In genomic region chr15:90994417-90995311, GRCh38 we compare ENCODE assay signal across 1 cellular context.
TF ChIP-seq lines count a peak whose summit lies in the region.

Gene PRC1, minus strand, starts transcription at chr15:90994535. Its CDS starts 118 bp downstream, at chr15:90994417.

TF ChIP-seq in K562, 482 proteins besides CTCF, POLR2A, EP300 and RAD21 (continued from another document and continues in another):
- TF ChIP-seq, protein P1, sequence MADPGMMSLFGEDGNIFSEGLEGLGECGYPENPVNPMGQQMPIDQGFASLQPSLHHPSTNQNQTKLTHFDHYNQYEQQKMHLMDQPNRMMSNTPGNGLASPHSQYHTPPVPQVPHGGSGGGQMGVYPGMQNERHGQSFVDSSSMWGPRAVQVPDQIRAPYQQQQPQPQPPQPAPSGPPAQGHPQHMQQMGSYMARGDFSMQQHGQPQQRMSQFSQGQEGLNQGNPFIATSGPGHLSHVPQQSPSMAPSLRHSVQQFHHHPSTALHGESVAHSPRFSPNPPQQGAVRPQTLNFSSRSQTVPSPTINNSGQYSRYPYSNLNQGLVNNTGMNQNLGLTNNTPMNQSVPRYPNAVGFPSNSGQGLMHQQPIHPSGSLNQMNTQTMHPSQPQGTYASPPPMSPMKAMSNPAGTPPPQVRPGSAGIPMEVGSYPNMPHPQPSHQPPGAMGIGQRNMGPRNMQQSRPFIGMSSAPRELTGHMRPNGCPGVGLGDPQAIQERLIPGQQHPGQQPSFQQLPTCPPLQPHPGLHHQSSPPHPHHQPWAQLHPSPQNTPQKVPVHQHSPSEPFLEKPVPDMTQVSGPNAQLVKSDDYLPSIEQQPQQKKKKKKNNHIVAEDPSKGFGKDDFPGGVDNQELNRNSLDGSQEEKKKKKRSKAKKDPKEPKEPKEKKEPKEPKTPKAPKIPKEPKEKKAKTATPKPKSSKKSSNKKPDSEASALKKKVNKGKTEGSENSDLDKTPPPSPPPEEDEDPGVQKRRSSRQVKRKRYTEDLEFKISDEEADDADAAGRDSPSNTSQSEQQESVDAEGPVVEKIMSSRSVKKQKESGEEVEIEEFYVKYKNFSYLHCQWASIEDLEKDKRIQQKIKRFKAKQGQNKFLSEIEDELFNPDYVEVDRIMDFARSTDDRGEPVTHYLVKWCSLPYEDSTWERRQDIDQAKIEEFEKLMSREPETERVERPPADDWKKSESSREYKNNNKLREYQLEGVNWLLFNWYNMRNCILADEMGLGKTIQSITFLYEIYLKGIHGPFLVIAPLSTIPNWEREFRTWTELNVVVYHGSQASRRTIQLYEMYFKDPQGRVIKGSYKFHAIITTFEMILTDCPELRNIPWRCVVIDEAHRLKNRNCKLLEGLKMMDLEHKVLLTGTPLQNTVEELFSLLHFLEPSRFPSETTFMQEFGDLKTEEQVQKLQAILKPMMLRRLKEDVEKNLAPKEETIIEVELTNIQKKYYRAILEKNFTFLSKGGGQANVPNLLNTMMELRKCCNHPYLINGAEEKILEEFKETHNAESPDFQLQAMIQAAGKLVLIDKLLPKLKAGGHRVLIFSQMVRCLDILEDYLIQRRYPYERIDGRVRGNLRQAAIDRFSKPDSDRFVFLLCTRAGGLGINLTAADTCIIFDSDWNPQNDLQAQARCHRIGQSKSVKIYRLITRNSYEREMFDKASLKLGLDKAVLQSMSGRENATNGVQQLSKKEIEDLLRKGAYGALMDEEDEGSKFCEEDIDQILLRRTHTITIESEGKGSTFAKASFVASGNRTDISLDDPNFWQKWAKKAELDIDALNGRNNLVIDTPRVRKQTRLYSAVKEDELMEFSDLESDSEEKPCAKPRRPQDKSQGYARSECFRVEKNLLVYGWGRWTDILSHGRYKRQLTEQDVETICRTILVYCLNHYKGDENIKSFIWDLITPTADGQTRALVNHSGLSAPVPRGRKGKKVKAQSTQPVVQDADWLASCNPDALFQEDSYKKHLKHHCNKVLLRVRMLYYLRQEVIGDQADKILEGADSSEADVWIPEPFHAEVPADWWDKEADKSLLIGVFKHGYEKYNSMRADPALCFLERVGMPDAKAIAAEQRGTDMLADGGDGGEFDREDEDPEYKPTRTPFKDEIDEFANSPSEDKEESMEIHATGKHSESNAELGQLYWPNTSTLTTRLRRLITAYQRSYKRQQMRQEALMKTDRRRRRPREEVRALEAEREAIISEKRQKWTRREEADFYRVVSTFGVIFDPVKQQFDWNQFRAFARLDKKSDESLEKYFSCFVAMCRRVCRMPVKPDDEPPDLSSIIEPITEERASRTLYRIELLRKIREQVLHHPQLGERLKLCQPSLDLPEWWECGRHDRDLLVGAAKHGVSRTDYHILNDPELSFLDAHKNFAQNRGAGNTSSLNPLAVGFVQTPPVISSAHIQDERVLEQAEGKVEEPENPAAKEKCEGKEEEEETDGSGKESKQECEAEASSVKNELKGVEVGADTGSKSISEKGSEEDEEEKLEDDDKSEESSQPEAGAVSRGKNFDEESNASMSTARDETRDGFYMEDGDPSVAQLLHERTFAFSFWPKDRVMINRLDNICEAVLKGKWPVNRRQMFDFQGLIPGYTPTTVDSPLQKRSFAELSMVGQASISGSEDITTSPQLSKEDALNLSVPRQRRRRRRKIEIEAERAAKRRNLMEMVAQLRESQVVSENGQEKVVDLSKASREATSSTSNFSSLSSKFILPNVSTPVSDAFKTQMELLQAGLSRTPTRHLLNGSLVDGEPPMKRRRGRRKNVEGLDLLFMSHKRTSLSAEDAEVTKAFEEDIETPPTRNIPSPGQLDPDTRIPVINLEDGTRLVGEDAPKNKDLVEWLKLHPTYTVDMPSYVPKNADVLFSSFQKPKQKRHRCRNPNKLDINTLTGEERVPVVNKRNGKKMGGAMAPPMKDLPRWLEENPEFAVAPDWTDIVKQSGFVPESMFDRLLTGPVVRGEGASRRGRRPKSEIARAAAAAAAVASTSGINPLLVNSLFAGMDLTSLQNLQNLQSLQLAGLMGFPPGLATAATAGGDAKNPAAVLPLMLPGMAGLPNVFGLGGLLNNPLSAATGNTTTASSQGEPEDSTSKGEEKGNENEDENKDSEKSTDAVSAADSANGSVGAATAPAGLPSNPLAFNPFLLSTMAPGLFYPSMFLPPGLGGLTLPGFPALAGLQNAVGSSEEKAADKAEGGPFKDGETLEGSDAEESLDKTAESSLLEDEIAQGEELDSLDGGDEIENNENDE (IDR thresholded peaks at IDR 0.05; ENCODE audit: low read depth, low read length) = no peak
- TF ChIP-seq ZNF778 (CRISPR knock-in tag; IDR thresholded peaks at IDR 0.05) = no peak
- TF ChIP-seq, protein P2, sequence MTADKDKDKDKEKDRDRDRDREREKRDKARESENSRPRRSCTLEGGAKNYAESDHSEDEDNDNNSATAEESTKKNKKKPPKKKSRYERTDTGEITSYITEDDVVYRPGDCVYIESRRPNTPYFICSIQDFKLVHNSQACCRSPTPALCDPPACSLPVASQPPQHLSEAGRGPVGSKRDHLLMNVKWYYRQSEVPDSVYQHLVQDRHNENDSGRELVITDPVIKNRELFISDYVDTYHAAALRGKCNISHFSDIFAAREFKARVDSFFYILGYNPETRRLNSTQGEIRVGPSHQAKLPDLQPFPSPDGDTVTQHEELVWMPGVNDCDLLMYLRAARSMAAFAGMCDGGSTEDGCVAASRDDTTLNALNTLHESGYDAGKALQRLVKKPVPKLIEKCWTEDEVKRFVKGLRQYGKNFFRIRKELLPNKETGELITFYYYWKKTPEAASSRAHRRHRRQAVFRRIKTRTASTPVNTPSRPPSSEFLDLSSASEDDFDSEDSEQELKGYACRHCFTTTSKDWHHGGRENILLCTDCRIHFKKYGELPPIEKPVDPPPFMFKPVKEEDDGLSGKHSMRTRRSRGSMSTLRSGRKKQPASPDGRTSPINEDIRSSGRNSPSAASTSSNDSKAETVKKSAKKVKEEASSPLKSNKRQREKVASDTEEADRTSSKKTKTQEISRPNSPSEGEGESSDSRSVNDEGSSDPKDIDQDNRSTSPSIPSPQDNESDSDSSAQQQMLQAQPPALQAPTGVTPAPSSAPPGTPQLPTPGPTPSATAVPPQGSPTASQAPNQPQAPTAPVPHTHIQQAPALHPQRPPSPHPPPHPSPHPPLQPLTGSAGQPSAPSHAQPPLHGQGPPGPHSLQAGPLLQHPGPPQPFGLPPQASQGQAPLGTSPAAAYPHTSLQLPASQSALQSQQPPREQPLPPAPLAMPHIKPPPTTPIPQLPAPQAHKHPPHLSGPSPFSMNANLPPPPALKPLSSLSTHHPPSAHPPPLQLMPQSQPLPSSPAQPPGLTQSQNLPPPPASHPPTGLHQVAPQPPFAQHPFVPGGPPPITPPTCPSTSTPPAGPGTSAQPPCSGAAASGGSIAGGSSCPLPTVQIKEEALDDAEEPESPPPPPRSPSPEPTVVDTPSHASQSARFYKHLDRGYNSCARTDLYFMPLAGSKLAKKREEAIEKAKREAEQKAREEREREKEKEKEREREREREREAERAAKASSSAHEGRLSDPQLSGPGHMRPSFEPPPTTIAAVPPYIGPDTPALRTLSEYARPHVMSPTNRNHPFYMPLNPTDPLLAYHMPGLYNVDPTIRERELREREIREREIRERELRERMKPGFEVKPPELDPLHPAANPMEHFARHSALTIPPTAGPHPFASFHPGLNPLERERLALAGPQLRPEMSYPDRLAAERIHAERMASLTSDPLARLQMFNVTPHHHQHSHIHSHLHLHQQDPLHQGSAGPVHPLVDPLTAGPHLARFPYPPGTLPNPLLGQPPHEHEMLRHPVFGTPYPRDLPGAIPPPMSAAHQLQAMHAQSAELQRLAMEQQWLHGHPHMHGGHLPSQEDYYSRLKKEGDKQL (CRISPR knock-in tag; IDR thresholded peaks at IDR 0.05; ENCODE audit: borderline replicate concordance) = 0 out of 2 replicates have a peak, but pooled peaks have one; percentile 13
- TF ChIP-seq ZNF561 (CRISPR knock-in tag; conservative IDR thresholded peaks at IDR 0.05) = no peak
- TF ChIP-seq CTBP1 (IDR thresholded peaks at IDR 0.05; ENCODE audit: borderline replicate concordance) = peak; percentile 92
- peak; percentile 56; the same call in 1 of the 2 replicates for TF ChIP-seq ELF1 (tag; IDR thresholded peaks at IDR 0.05)
- TF ChIP-seq HCFC1 (IDR thresholded peaks at IDR 0.05; ENCODE audit: low read depth, low read length) = peak; percentile 74
- TF ChIP-seq TCF7L2 (IDR thresholded peaks at IDR 0.05; ENCODE audit: low read depth, low read length) = 0 out of 2 replicates have a peak, but pooled peaks have one; percentile 33
- no peak for TF ChIP-seq CBX2 (IDR thresholded peaks at IDR 0.05; ENCODE audit: insufficient read depth, low read length, poor library complexity, severe bottlenecking)
- peak; percentile 53; the same call in 1 of the 2 replicates for TF ChIP-seq TAF7 (tag; IDR thresholded peaks at IDR 0.05)
- TF ChIP-seq, protein P3, sequence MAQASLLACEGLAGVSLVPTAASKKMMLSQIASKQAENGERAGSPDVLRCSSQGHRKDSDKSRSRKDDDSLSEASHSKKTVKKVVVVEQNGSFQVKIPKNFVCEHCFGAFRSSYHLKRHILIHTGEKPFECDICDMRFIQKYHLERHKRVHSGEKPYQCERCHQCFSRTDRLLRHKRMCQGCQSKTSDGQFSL (CRISPR knock-in tag; IDR thresholded peaks at IDR 0.05) = peak; percentile 59; the same call in 1 of the 2 replicates
- TF ChIP-seq, protein P3 (tag; IDR thresholded peaks at IDR 0.05) = no peak
- no peak for TF ChIP-seq ZNF134 (CRISPR knock-in tag; conservative IDR thresholded peaks at IDR 0.05)
- no peak for TF ChIP-seq SETDB1 (IDR thresholded peaks at IDR 0.05; ENCODE audit: low read length)
- peak; percentile 44 for TF ChIP-seq TCF3 (CRISPR knock-in tag; IDR thresholded peaks at IDR 0.05)
- TF ChIP-seq MXI1 (IDR thresholded peaks at IDR 0.05; ENCODE audit: low read depth, low read length) = peak; percentile 1; the same call in 1 of the 2 replicates
- TF ChIP-seq ZNF232 (CRISPR knock-in tag; IDR thresholded peaks at IDR 0.05) = 0 out of 2 replicates have a peak, but pooled peaks have one; percentile 63
- peak; percentile 19; the same call in 1 of the 2 replicates for TF ChIP-seq PHB (CRISPR knock-in tag; IDR thresholded peaks at IDR 0.05)
- peak; percentile 63; the same call in 1 of the 2 replicates for TF ChIP-seq ZNF263 (CRISPR knock-in tag; IDR thresholded peaks at IDR 0.05; ENCODE audit: borderline replicate concordance)
- TF ChIP-seq ZNF57 (CRISPR knock-in tag; IDR thresholded peaks at IDR 0.05) = no peak
- TF ChIP-seq MED1 (CRISPR knock-in tag; IDR thresholded peaks at IDR 0.05; ENCODE audit: borderline replicate concordance) = no peak
- peak; percentile 89 for TF ChIP-seq CHD2 (IDR thresholded peaks at IDR 0.05; ENCODE audit: low read depth, low read length)
- no peak for TF ChIP-seq THRB (CRISPR knock-in tag; conservative IDR thresholded peaks at IDR 0.05)
- TF ChIP-seq, protein P4, sequence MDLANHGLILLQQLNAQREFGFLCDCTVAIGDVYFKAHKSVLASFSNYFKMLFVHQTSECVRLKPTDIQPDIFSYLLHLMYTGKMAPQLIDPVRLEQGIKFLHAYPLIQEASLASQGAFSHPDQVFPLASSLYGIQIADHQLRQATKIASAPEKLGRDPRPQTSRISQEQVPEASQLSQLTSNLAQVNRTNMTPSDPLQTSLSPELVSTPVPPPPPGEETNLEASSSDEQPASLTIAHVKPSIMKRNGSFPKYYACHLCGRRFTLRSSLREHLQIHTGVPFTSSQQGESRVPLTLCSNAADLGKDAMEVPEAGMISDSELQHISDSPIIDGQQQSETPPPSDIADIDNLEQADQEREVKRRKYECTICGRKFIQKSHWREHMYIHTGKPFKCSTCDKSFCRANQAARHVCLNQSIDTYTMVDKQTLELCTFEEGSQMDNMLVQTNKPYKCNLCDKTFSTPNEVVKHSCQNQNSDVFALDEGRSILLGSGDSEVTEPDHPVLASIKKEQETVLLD (IDR thresholded peaks at IDR 0.05) = peak; percentile 51; the same call in 1 of the 2 replicates
- 0 out of 2 replicates have a peak, but pooled peaks have one; percentile 42 for TF ChIP-seq TARDBP (IDR thresholded peaks at IDR 0.05)
- TF ChIP-seq ZNF695 (CRISPR knock-in tag; IDR thresholded peaks at IDR 0.05) = no peak
- no peak for TF ChIP-seq ZNF146 (CRISPR knock-in tag; IDR thresholded peaks at IDR 0.05; ENCODE audit: unreplicated experiment)
- TF ChIP-seq RBM14 (IDR thresholded peaks at IDR 0.05; ENCODE audit: borderline replicate concordance, insufficient read depth, low read depth, low read length) = 0 out of 2 replicates have a peak, but pooled peaks have one; percentile 87
- no peak for TF ChIP-seq TCF7 (IDR thresholded peaks at IDR 0.05; ENCODE audit: borderline replicate concordance)
- TF ChIP-seq ZNF274 (IDR thresholded peaks at IDR 0.05; ENCODE audit: borderline replicate concordance, low read depth, low read length) = no peak
- TF ChIP-seq PTTG1 (tag; IDR thresholded peaks at IDR 0.05; ENCODE audit: low read depth) = no peak
- TF ChIP-seq MAZ (CRISPR knock-in tag; conservative IDR thresholded peaks at IDR 0.05 in 1 of 2, IDR thresholded peaks at IDR 0.05 in 1 of 2) = peak; percentile 86 to 97
- TF ChIP-seq HIVEP1 (CRISPR knock-in tag; IDR thresholded peaks at IDR 0.05) = peak; percentile 81; the same call in 1 of the 2 replicates
- TF ChIP-seq TCFL5 (CRISPR knock-in tag; conservative IDR thresholded peaks at IDR 0.05) = no peak
- TF ChIP-seq HSF4 (CRISPR knock-in tag; IDR thresholded peaks at IDR 0.05; ENCODE audit: borderline replicate concordance) = no peak
- TF ChIP-seq, protein P5, sequence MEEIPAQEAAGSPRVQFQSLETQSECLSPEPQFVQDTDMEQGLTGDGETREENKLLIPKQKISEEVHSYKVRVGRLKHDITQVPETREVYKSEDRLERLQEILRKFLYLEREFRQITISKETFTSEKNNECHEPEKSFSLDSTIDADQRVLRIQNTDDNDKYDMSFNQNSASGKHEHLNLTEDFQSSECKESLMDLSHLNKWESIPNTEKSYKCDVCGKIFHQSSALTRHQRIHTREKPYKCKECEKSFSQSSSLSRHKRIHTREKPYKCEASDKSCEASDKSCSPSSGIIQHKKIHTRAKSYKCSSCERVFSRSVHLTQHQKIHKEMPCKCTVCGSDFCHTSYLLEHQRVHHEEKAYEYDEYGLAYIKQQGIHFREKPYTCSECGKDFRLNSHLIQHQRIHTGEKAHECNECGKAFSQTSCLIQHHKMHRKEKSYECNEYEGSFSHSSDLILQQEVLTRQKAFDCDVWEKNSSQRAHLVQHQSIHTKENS (CRISPR knock-in tag; IDR thresholded peaks at IDR 0.05) = no peak
- peak; percentile 97 for TF ChIP-seq RBM25 (IDR thresholded peaks at IDR 0.05; ENCODE audit: low read depth, low read length, severe bottlenecking)
- TF ChIP-seq, protein P6, sequence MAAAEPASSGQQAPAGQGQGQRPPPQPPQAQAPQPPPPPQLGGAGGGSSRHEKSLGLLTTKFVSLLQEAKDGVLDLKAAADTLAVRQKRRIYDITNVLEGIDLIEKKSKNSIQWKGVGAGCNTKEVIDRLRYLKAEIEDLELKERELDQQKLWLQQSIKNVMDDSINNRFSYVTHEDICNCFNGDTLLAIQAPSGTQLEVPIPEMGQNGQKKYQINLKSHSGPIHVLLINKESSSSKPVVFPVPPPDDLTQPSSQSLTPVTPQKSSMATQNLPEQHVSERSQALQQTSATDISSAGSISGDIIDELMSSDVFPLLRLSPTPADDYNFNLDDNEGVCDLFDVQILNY (CRISPR knock-in tag; IDR thresholded peaks at IDR 0.05) = peak; percentile 91; the same call in 1 of the 2 replicates
